ENCODE assay signal across 11 cellular contexts in the genomic region with DNA sequence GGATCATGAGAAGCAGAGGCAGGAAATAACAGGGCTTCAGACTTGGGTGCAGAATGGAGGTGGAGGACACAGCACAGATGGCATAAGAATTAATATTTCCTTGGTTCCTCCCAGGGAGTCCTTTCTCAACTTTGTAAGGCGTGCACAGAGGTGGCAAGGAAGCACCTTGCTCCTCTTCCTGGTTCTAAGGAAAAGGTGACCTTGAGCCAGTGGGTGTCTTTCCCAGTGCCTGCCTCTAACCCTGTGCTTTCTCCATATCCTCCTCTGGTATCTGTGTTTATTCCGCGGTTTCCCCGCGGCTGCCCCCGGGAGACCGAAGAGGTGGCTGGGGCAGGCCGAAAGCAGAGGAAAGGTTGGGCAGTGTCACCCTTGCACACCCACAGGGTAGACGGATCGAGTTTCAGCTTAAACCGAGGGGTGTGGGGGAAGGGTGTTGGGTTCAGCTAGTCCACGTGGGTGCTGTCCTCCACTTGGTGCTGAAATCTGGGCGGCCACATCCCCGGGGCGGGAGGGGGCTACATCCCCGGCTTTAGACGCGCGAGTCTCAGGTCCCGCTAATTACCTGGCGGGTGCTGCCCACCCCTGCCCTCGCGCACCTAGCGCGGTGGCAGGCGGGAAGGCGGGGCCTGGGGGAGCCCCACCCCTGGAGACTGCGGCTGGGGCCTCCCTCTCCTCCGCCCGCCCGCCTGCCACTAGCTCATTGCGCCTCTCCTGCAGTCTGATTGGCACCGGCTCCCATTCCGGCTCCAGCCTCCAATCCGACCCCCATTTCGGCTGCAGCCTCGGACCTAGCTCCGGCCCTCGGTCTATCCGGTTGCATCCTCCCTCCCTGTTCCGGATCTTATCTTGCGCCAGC. TPM values are rescaled to one million over a fixed set of nuclear protein-coding genes. Genes with fewer than 3 reads are reported as not detected.
DNase-seq lines count a peak whose midpoint lies in the region; ATAC-seq, FAIRE-seq and TF ChIP-seq lines count a peak whose summit lies in the region.
"Not testable (repeated sequence)": the region's sequence is repeated elsewhere in the genome, so short reads cannot be mapped to it uniquely, and the experiment has no call there.
"Had no signal": no experiment of that assay in that cellular context is flagged by ENCODE, and none has a peak within 500 bp of the region (broad histone marks: within the 10 kb centered on the region; RNA-seq: fewer than 3 reads in every experiment).

CKMT1B (plus strand) TSS at position 700 of the 856 bp plus-strand sequence. CDS start 192 bp downstream, outside the sequence.

- H3K36me3 ChIP-seq in HCT116 (ENCODE audit: control insufficient read depth in 1 of 2, insufficient read depth in 2 of 2, low read length in 2 of 2); K562 (ENCODE audit: control insufficient read depth, insufficient read depth, low read length); endothelial cell of umbilical vein (ENCODE audit: control insufficient read depth in 2 of 2, extremely low read depth in 1 of 2, insufficient read depth in 2 of 2, low read length in 2 of 2); keratinocyte (ENCODE audit: control insufficient read depth in 2 of 2, extremely low read depth in 1 of 2, insufficient read depth in 2 of 2, low read length in 2 of 2); suprapubic skin: not testable (repeated sequence)

- not testable (repeated sequence) for TF ChIP-seq CTCF in HCT116 (IDR thresholded peaks at IDR 0.05 in 2 of 3, conservative IDR thresholded peaks at IDR 0.05 in 1 of 3; ENCODE audit: borderline replicate concordance in 1 of 3, insufficient read depth in 1 of 3, low read depth in 2 of 3, low read length in 2 of 3); WTC11 (IDR thresholded peaks at IDR 0.05); K562 (IDR thresholded peaks at IDR 0.05 in 2 of 3, conservative IDR thresholded peaks at IDR 0.05 in 1 of 3; ENCODE audit: insufficient read depth in 2 of 3, low read depth in 1 of 3, low read length in 3 of 3); endothelial cell of umbilical vein (IDR thresholded peaks at IDR 0.05; ENCODE audit: extremely low read depth in 1 of 2, insufficient read depth in 1 of 2, low read depth in 1 of 2, low read length in 2 of 2); keratinocyte (optimal IDR thresholded peaks at IDR 0.05 in 1 of 3, IDR thresholded peaks at IDR 0.05 in 1 of 3, conservative IDR thresholded peaks at IDR 0.05 in 1 of 3; ENCODE audit: extremely low read depth in 1 of 3, insufficient read depth in 2 of 3, low read length in 3 of 3); suprapubic skin (IDR thresholded peaks at IDR 0.05)

- H3K4me3 Mint-ChIP-seq in WTC11; naive thymus-derived CD8-positive, alpha-beta T cell: not testable (repeated sequence)

- H3K4me3 ChIP-seq in HCT116 (replicated peaks in 1 of 2; ENCODE audit: low read depth in 1 of 2, low read length in 2 of 2); K562; endothelial cell of umbilical vein (replicated peaks in 1 of 3; ENCODE audit: insufficient read depth in 1 of 3, low read depth in 1 of 3, low read length in 3 of 3); keratinocyte (ENCODE audit: control insufficient read depth in 2 of 3, extremely low read depth in 1 of 3, insufficient read depth in 2 of 3, low read depth in 1 of 3, low read length in 3 of 3); suprapubic skin: not testable (repeated sequence)

- H3K9me2 ChIP-seq in HCT116 (ENCODE audit: insufficient read depth), result not testable (repeated sequence)

- not testable (repeated sequence) for H3K27ac ChIP-seq in HCT116 (ENCODE audit: low read depth, low read length); K562 (ENCODE audit: extremely low read depth, low read depth, low read length); endothelial cell of umbilical vein (ENCODE audit: insufficient read depth, low read depth, low read length); keratinocyte (ENCODE audit: control insufficient read depth, insufficient read depth, low read length); suprapubic skin

- intact Hi-C loops in HCT116 (cut with micrococcal nuclease); K562 (cut with micrococcal nuclease); endothelial cell of umbilical vein (cut with micrococcal nuclease): not testable (repeated sequence)

- not testable (repeated sequence) for TF ChIP-seq POLR2A in HCT116 (IDR thresholded peaks at IDR 0.05; ENCODE audit: borderline replicate concordance, extremely low read depth, insufficient read depth, insufficient read length); K562 (conservative IDR thresholded peaks at IDR 0.05); endothelial cell of umbilical vein (IDR thresholded peaks at IDR 0.05; ENCODE audit: low read depth, low read length); suprapubic skin (IDR thresholded peaks at IDR 0.05)

- not testable (repeated sequence) for H3K27me3 ChIP-seq in HCT116 (ENCODE audit: insufficient read depth, low read length); K562 (ENCODE audit: control insufficient read depth in 2 of 2, insufficient read depth in 2 of 2, low read length in 2 of 2); endothelial cell of umbilical vein (ENCODE audit: control insufficient read depth in 2 of 2, insufficient read depth in 2 of 2, low read length in 2 of 2); keratinocyte (ENCODE audit: control insufficient read depth, extremely low read depth, insufficient read depth, low read length); suprapubic skin

- not testable (repeated sequence) for H4K20me1 ChIP-seq in HCT116 (ENCODE audit: insufficient read depth); K562 (replicated peaks; ENCODE audit: control insufficient read depth, insufficient read depth, low read length); endothelial cell of umbilical vein (replicated peaks; ENCODE audit: control insufficient read depth, extremely low read depth, insufficient read depth, low read length); keratinocyte (ENCODE audit: control insufficient read depth, extremely low read depth, insufficient read depth, low read length)

- WGBS in K562 (ENCODE audit: insufficient coverage, low coverage, missing lambda C conversion rate), result no CpG with 5 or more reads among the region's 42 CpGs
- WGBS in suprapubic skin, result no CpG with 5 or more reads among the region's 42 CpGs

- POLR2A ChIA-PET in HCT116 (lab: Charles Lee); WTC11 (lab: Charles Lee); K562 (lab: Yijun Ruan, JAX); endothelial cell of umbilical vein (lab: Charles Lee); naive thymus-derived CD8-positive, alpha-beta T cell (lab: Charles Lee): not testable (repeated sequence)

- not testable (repeated sequence) for H3K4me1 ChIP-seq in HCT116 (ENCODE audit: control insufficient read depth in 1 of 2, insufficient read depth in 2 of 2, low read length in 2 of 2); K562 (replicated peaks in 1 of 2; ENCODE audit: control insufficient read depth in 2 of 2, insufficient read depth in 2 of 2, low read length in 2 of 2); endothelial cell of umbilical vein (ENCODE audit: control insufficient read depth, extremely low read depth, insufficient read depth, low read length); keratinocyte (ENCODE audit: control insufficient read depth, extremely low read depth, insufficient read depth, low read length); suprapubic skin

- RAD21 ChIA-PET in HCT116 (lab: Charles Lee; ENCODE audit: low non-redundant PET in 1 of 2, low total read pairs in 2 of 2, uncharacterized antibody in 2 of 2, unreplicated experiment in 2 of 2), result not testable (repeated sequence)

- DNase-seq in HCT116 (ENCODE audit: low read depth, low spot score); WTC11 (ENCODE audit: low spot score); K562 (ENCODE audit: extremely low read depth in 1 of 4, low spot score in 3 of 4); endothelial cell of umbilical vein (ENCODE audit: low read depth, low spot score); keratinocyte (ENCODE audit: low read depth, low spot score); naive thymus-derived CD8-positive, alpha-beta T cell; suprapubic skin (ENCODE audit: low spot score in 2 of 2): not testable (repeated sequence)

- not testable (repeated sequence) for H2AFZ ChIP-seq in HCT116 (ENCODE audit: low read depth, low read length, poor library complexity, severe bottlenecking); K562 (ENCODE audit: low read depth, low read length); endothelial cell of umbilical vein (ENCODE audit: low read depth, low read length); keratinocyte (ENCODE audit: control insufficient read depth, low read length)

- H3K79me2 ChIP-seq in HCT116 (ENCODE audit: insufficient read depth, low read length); K562 (ENCODE audit: control insufficient read depth, insufficient read depth, low read length); endothelial cell of umbilical vein (ENCODE audit: control insufficient read depth, insufficient read depth, low read length); keratinocyte (ENCODE audit: control insufficient read depth, insufficient read depth, low read length): not testable (repeated sequence)

- H3K9ac ChIP-seq in HCT116 (ENCODE audit: low read length); K562 (ENCODE audit: insufficient read depth in 1 of 2, low read depth in 2 of 2, low read length in 2 of 2); endothelial cell of umbilical vein (replicated peaks; ENCODE audit: extremely low read depth, insufficient read depth, low read length); keratinocyte (ENCODE audit: control insufficient read depth, extremely low read depth, insufficient read depth, low read length): not testable (repeated sequence)

- peaks cover 12% of the 10 kb centered on the region for H3K36me3 Mint-ChIP-seq in WTC11
- not testable (repeated sequence) for H3K36me3 Mint-ChIP-seq in naive thymus-derived CD8-positive, alpha-beta T cell

- FAIRE-seq in K562 (lab: Jason Lieb, UNC) (peak; percentile 93), endothelial cell of umbilical vein (lab: Jason Lieb, UNC) (peak; percentile 38), keratinocyte (lab: Jason Lieb, UNC) (peak; percentile 23)

- H3K9me3 ChIP-seq in HCT116 (ENCODE audit: control insufficient read depth in 1 of 2, insufficient read depth in 1 of 2, low read depth in 1 of 2, low read length in 2 of 2); K562 (replicated peaks; ENCODE audit: control insufficient read depth, insufficient read depth, low read depth, low read length); endothelial cell of umbilical vein (replicated peaks; ENCODE audit: control insufficient read depth, insufficient read depth, low read length); keratinocyte (ENCODE audit: control insufficient read depth, low read depth, low read length); suprapubic skin: not testable (repeated sequence)

- dilution Hi-C loops in endothelial cell of umbilical vein (cut with MboI; ENCODE audit: extremely low pct_ligation_motif_present, low sequenced_read_pairs); keratinocyte (cut with MboI; ENCODE audit: extremely low pct_ligation_motif_present, low sequenced_read_pairs): not testable (repeated sequence)

- H3K4me2 ChIP-seq in HCT116 (ENCODE audit: low read length); K562 (ENCODE audit: insufficient read depth, low read length); endothelial cell of umbilical vein (ENCODE audit: insufficient read depth, low read length); keratinocyte (ENCODE audit: control insufficient read depth, extremely low read depth, insufficient read depth, low read depth, low read length): not testable (repeated sequence)

- H3K27ac Mint-ChIP-seq in WTC11; naive thymus-derived CD8-positive, alpha-beta T cell: not testable (repeated sequence)

- peak; percentile 88 for ATAC-seq in HCT116
- ATAC-seq in WTC11, result peak; percentile 86
- peak; percentile 80 for ATAC-seq in K562
- ATAC-seq in naive thymus-derived CD8-positive, alpha-beta T cell, result peak; percentile 16 to 24

- not testable (repeated sequence) for TF ChIP-seq RAD21 in HCT116 (IDR thresholded peaks at IDR 0.05; ENCODE audit: low read depth); K562 (CRISPR knock-in tag; conservative IDR thresholded peaks at IDR 0.05 in 1 of 2, IDR thresholded peaks at IDR 0.05 in 1 of 2)

- H3K9me3 Mint-ChIP-seq in WTC11; naive thymus-derived CD8-positive, alpha-beta T cell: not testable (repeated sequence)

- in situ Hi-C loops in K562 (cut with MboI), result loop anchor here (25.0 kb wide), 1 partner anchor 156 kb away; no protein-coding TSS in a partner anchor

- not testable (repeated sequence) for H3K9me1 ChIP-seq in K562 (ENCODE audit: control insufficient read depth, insufficient read depth, low read length); endothelial cell of umbilical vein (replicated peaks; ENCODE audit: control insufficient read depth, extremely low read depth, insufficient read depth, low read length); keratinocyte (ENCODE audit: control insufficient read depth, extremely low read depth, insufficient read depth, low read length)

- CTCF ChIA-PET in HCT116 (lab: Charles Lee); WTC11 (lab: Charles Lee); K562 (lab: Yijun Ruan, JAX; ENCODE audit: low intra/inter-chr PET ratio); endothelial cell of umbilical vein (lab: Charles Lee): not testable (repeated sequence)

- not testable (repeated sequence) for H3K4me1 Mint-ChIP-seq in WTC11; naive thymus-derived CD8-positive, alpha-beta T cell

- not testable (repeated sequence) for TF ChIP-seq EP300 in K562 (IDR thresholded peaks at IDR 0.05; ENCODE audit: low read length); suprapubic skin (IDR thresholded peaks at IDR 0.05)

- not testable (repeated sequence) for H3K27me3 Mint-ChIP-seq in WTC11 (ENCODE audit: low read depth)
- H3K27me3 Mint-ChIP-seq in naive thymus-derived CD8-positive, alpha-beta T cell, result peaks cover 12 to 24% (median 16%) of the 10 kb centered on the region in 5 donors

- BruUV-seq in HCT116 (replicated peaks; lab: Mats Ljungman, UMichigan) (TSS peak; percentile 99), K562 (replicated peaks; lab: Mats Ljungman, UMichigan) (TSS peak; percentile 91)
- BruUV-seq in endothelial cell of umbilical vein (replicated peaks; lab: Mats Ljungman, UMichigan), result not testable (repeated sequence)

RNA-seq across cellular contexts. Expression of gene CKMT1B, which starts in this region (rescaled TPM):
- total RNA-seq in HCT116 (2021; ENCODE audit: unreplicated experiment) (24.4 TPM), WTC11 (2021) (35.4 to 41.5 TPM (median 37.3 TPM) in 3 replicates), K562 (2014; rRNA removed) (4.3 and 4.8 TPM in 2 replicates), K562 (2014; rRNA removed; fragmentation: Illumina TruSeq; extraction: Trizol) (3.3 and 4.3 TPM in 2 replicates), K562 (2015; rRNA removed; fragmentation: Illumina TruSeq; extraction: Trizol) (3.2 and 4.8 TPM in 2 replicates), K562 (2021) (5.5 and 8.7 TPM in 2 replicates), endothelial cell of umbilical vein (not detected in 2 replicates), suprapubic skin (10 to 100 TPM; 44.9 to 74.1 (median 48.5) TPM)
- polyA plus RNA-seq in HCT116 (2012), result 28.7 and 31.9 TPM in 2 replicates
- 2.2 and 2.8 TPM in 2 replicates for total RNA-seq in K562 (2011; cell fraction: chromatin; rRNA removed; ENCODE audit: low replicate concordance)
- 2.5 and 3.5 TPM in 2 replicates for total RNA-seq in K562 (2011; cell fraction: nucleolus; rRNA removed)
- total RNA-seq in K562 (2011; cell fraction: nucleoplasm; rRNA removed), result 2.4 and 4.4 TPM in 2 replicates
- polyA plus RNA-seq in K562 (2011; rRNA removed) (2.5 and 4.1 TPM in 2 replicates), K562 (2014; fragmentation: Illumina TruSeq; extraction: Trizol) (10.6 and 17.0 TPM in 2 replicates), K562 (2014; fragmentation: Nextera tagmentation; extraction: Ambion mirVana) (1 to 10 TPM; 5.0 to 10.0 TPM), K562 (2014; rRNA removed) (6.0 and 7.3 TPM in 2 replicates), endothelial cell of umbilical vein (not detected in 2 replicates), keratinocyte (59.4 to 64.8 TPM (median 63.9 TPM) in 3 replicates)
- polyA plus RNA-seq in K562 (2011; cell fraction: cytosol; rRNA removed), result 2.1 and 30.9 TPM in 2 replicates
- polyA plus RNA-seq in K562 (2011; cell fraction: nucleus; rRNA removed), result 5.4 and 27.9 TPM in 2 replicates
- polyA plus RNA-seq in K562 (2012), result 2.7 and 8.0 TPM in 2 replicates
- polyA minus RNA-seq in K562 (2011; rRNA and poly(A)+ RNA removed), result 0.93 and 4.0 TPM in 2 replicates
- 3.2 and 5.2 TPM in 2 replicates for polyA minus RNA-seq in K562 (2011; cell fraction: cytosol; rRNA and poly(A)+ RNA removed)
- 2.4 and 3.1 TPM in 2 replicates for polyA minus RNA-seq in K562 (2011; cell fraction: nucleus; rRNA and poly(A)+ RNA removed)
- not detected in 2 replicates for polyA plus RNA-seq in endothelial cell of umbilical vein (2011; cell fraction: cytosol; rRNA removed)
- polyA plus RNA-seq in endothelial cell of umbilical vein (2011; cell fraction: nucleus; rRNA removed), result not detected in 2 replicates
- polyA plus RNA-seq in endothelial cell of umbilical vein (2012), result not detected in 2 replicates
- polyA minus RNA-seq in endothelial cell of umbilical vein (not detected in 2 replicates), keratinocyte (44.5 to 102 TPM (median 54.1 TPM) in 3 replicates)
- not detected for polyA minus RNA-seq in endothelial cell of umbilical vein (2011; cell fraction: cytosol; rRNA and poly(A)+ RNA removed)
- polyA minus RNA-seq in endothelial cell of umbilical vein (2011; cell fraction: nucleus; rRNA and poly(A)+ RNA removed), result not detected in 2 replicates
- 24.8 TPM for polyA plus RNA-seq in keratinocyte (2011; ENCODE audit: low read depth)
- 64.2 and 70.9 TPM in 2 replicates for polyA plus RNA-seq in keratinocyte (2011; cell fraction: cytosol; rRNA removed)
- 131 and 154 TPM in 2 replicates for polyA plus RNA-seq in keratinocyte (2011; cell fraction: nucleus; rRNA removed)
- 59.8 and 63.1 TPM in 2 replicates for polyA plus RNA-seq in keratinocyte (2012; ENCODE audit: low replicate concordance)
- polyA minus RNA-seq in keratinocyte (2011; cell fraction: cytosol; rRNA and poly(A)+ RNA removed), result 47.2 TPM
- polyA minus RNA-seq in keratinocyte (2011; cell fraction: nucleus; rRNA and poly(A)+ RNA removed), result 47.3 and 59.9 TPM in 2 replicates
- not detected for total RNA-seq in naive thymus-derived CD8-positive, alpha-beta T cell
- not detected for polyA plus RNA-seq in naive thymus-derived CD8-positive, alpha-beta T cell
- total RNA-seq: mononuclear cell, sciatic nerve, thoracic aorta had no signal
- polyA plus RNA-seq: immature natural killer cell had no signal

Comparison
In these comparisons a context has a peak if more than half of its experiments do, and no peak if none do; other contexts are left out.
1. Peak in ATAC-seq in naive thymus-derived CD8-positive, alpha-beta T cell; RNA of the gene not detected or under 1 TPM.
2. ATAC-seq: peak in every context shown above with its lines; median percentile 88 in HCT116; 86 in WTC11; 80 in K562; 20 in naive thymus-derived CD8-positive, alpha-beta T cell.